Comparison of ENCODE assay signal across 19 cellular contexts in the genomic region with DNA sequence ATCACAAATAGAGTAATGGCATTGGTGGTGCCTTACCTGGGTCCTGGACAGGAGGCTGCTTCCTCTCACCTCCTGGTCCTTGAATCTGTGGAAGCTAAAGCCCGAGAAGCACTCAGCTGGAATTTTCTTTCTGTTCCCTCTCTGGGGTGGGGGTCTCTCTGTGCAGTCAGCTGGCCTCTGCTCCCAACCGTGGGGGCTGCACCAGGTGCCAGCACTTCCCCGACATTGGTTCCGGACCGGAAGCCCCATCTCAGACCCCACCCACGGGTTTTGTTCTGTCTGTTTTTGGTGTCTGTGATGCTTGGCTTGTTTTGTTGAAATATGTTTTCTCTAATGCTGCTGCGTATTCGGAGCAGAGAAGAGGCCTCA.
DNase-seq lines count a peak whose midpoint lies in the region; ATAC-seq and TF ChIP-seq lines count a peak whose summit lies in the region.
"Had no signal": no experiment of that assay in that cellular context is flagged by ENCODE, and none has a peak within 500 bp of the region (broad histone marks: within the 10 kb centered on the region; RNA-seq: fewer than 3 reads in every experiment).

No MANE protein-coding gene starts in this region.

- H3K9me3 ChIP-seq in SJSA1 (replicated peaks) (no peaks in the 10 kb centered on the region), gastroesophageal sphincter (peaks cover 0 to 23% (median 0%) of the 10 kb centered on the region in 3 donors), spleen (peaks cover 0 to 16% (median 5%) of the 10 kb centered on the region in 8 donors)
- H3K9me3 ChIP-seq: upper lobe of right lung had no signal

- no peak overlapping the region for H3K4me3 Mint-ChIP-seq in activated T-helper 1 cell treated with anti-CD3 and anti-CD28 coated beads, Interleukin-12 subunit alpha, Interleukin-12 subunit beta, Interleukin-2, Interleukin-4 antibody, amounts not matched to agents 30 ng/mL and 10 ng/mL and 1 ng/mL, durations not matched to agents 14 hours and 24 hours and 36 hours
- H3K4me3 Mint-ChIP-seq: activated T-helper 17 cell treated with anti-CD3 and anti-CD28 coated beads, Interleukin-2, amount 50 U/mL, for 72 hours; CD8-positive, alpha-beta memory T cell; effector memory CD8-positive, alpha-beta T cell; WTC11 had no signal

- no peaks in the 10 kb centered on the region for H3K27me3 Mint-ChIP-seq in activated T-helper 1 cell treated with anti-CD3 and anti-CD28 coated beads, Interleukin-12 subunit alpha, Interleukin-12 subunit beta, Interleukin-2, Interleukin-4 antibody, amounts not matched to agents 30 ng/mL and 10 ng/mL and 1 ng/mL, durations not matched to agents 14 hours and 24 hours and 36 hours (ENCODE audit: insufficient read depth)

- H3K27ac ChIP-seq in SJSA1 (peak overlapping the region; percentile 36), gastroesophageal sphincter (peak overlapping the region in 3 of 4 donors; percentile 49 to 79 (median 57)), spleen (peak overlapping the region in 7 of 8 donors; percentile 22 to 69 (median 53))
- H3K27ac ChIP-seq: foreskin keratinocyte, upper lobe of right lung had no signal

- 25 to 33% methylated on average over 4 to 7 of the region's 8 CpGs for WGBS in gastroesophageal sphincter (ENCODE audit: low coverage in 1 of 2), 2 donors
- WGBS in spleen, 5 donors = 54 to 84% (median 69%) methylated on average over 8 of the region's 8 CpGs

- TF ChIP-seq POLR2A in gastroesophageal sphincter (IDR thresholded peaks at IDR 0.05) (no peak), spleen (IDR thresholded peaks at IDR 0.05) (no peak)

- CTCF ChIA-PET in BJ (lab: Yijun Ruan, JAX) = interaction anchor here (0.9 to 2.2 kb wide), 11 partner anchors 9 to 489 kb away, joined by 3 to 8 read pairs (median 5); a partner anchor contains a TSS

- H3K27me3 ChIP-seq in BJ (ENCODE audit: control insufficient read depth, insufficient read depth, low read length) = peaks cover 10% of the 10 kb centered on the region
- H3K27me3 ChIP-seq in SJSA1 (replicated peaks) = no peaks in the 10 kb centered on the region; the same call in 1 of the 2 replicates
- H3K27me3 ChIP-seq in gastroesophageal sphincter = peaks cover 15% of the 10 kb centered on the region
- peaks cover 0 to 52% (median 0%) of the 10 kb centered on the region in 7 donors for H3K27me3 ChIP-seq in spleen (replicated peaks in 1 of 7)

- POLR2A ChIA-PET in BJ (lab: Charles Lee) = no interaction called here

- H3K27ac Mint-ChIP-seq in activated T-helper 1 cell treated with anti-CD3 and anti-CD28 coated beads, Interleukin-12 subunit alpha, Interleukin-12 subunit beta, Interleukin-2, Interleukin-4 antibody, amounts not matched to agents 30 ng/mL and 10 ng/mL and 1 ng/mL, durations not matched to agents 14 hours and 24 hours and 36 hours = no peak overlapping the region
- H3K27ac Mint-ChIP-seq: activated T-helper 17 cell treated with anti-CD3 and anti-CD28 coated beads, Interleukin-2, amount 50 U/mL, for 72 hours; effector memory CD8-positive, alpha-beta T cell; WTC11 had no signal

- H3K4me1 ChIP-seq in SJSA1 (replicated peaks) (peaks cover 25% of the 10 kb centered on the region), gastroesophageal sphincter (peaks cover 0 to 26% (median 3%) of the 10 kb centered on the region in 3 donors), spleen (no peaks in the 10 kb centered on the region)
- H3K4me1 ChIP-seq: upper lobe of right lung had no signal

- no peak for TF ChIP-seq EP300 in gastroesophageal sphincter (IDR thresholded peaks at IDR 0.05)

- H3K4me3 ChIP-seq in BJ (ENCODE audit: low read depth, low read length) = peak overlapping the region; percentile 19; the same call in 1 of the 2 replicates
- peak overlapping the region; percentile 5; the same call in 1 of the 2 replicates for H3K4me3 ChIP-seq in SJSA1
- peak overlapping the region in 1 of 2 donors; percentile 32 for H3K4me3 ChIP-seq in gastroesophageal sphincter
- no peak overlapping the region for H3K4me3 ChIP-seq in spleen
- H3K4me3 ChIP-seq: upper lobe of right lung had no signal

- ATAC-seq in gastroesophageal sphincter (peak; percentile 19), HG02623 (IDR thresholded peaks at IDR 0.05; ENCODE audit: unreplicated experiment) (no peak), HG02678 (IDR thresholded peaks at IDR 0.05; ENCODE audit: unreplicated experiment) (no peak)
- ATAC-seq: activated T-helper 17 cell treated with anti-CD3 and anti-CD28 coated beads, Interleukin-2, amount 50 U/mL, for 72 hours; effector memory CD8-positive, alpha-beta T cell; HepG2; upper lobe of right lung; WTC11 had no signal

- no peaks in the 10 kb centered on the region for H3K9me3 Mint-ChIP-seq in activated T-helper 1 cell treated with anti-CD3 and anti-CD28 coated beads, Interleukin-12 subunit alpha, Interleukin-12 subunit beta, Interleukin-2, Interleukin-4 antibody, amounts not matched to agents 30 ng/mL and 10 ng/mL and 1 ng/mL, durations not matched to agents 14 hours and 24 hours and 36 hours
- H3K9me3 Mint-ChIP-seq: effector memory CD8-positive, alpha-beta T cell had no signal

- H3K36me3 ChIP-seq in BJ (ENCODE audit: control insufficient read depth, insufficient read depth, low read length) = no peaks in the 10 kb centered on the region
- H3K36me3 ChIP-seq in SJSA1 = no peaks in the 10 kb centered on the region
- no peaks in the 10 kb centered on the region for H3K36me3 ChIP-seq in gastroesophageal sphincter
- no peaks in the 10 kb centered on the region for H3K36me3 ChIP-seq in spleen
- H3K36me3 ChIP-seq: upper lobe of right lung had no signal

- H3K36me3 Mint-ChIP-seq in activated T-helper 1 cell treated with anti-CD3 and anti-CD28 coated beads, Interleukin-12 subunit alpha, Interleukin-12 subunit beta, Interleukin-2, Interleukin-4 antibody, amounts not matched to agents 30 ng/mL and 10 ng/mL and 1 ng/mL, durations not matched to agents 14 hours and 24 hours and 36 hours (ENCODE audit: low read depth) = peaks cover 2% of the 10 kb centered on the region
- H3K36me3 Mint-ChIP-seq: CD8-positive, alpha-beta memory T cell; WTC11 had no signal

- H3K4me1 Mint-ChIP-seq in activated T-helper 1 cell treated with anti-CD3 and anti-CD28 coated beads, Interleukin-12 subunit alpha, Interleukin-12 subunit beta, Interleukin-2, Interleukin-4 antibody, amounts not matched to agents 30 ng/mL and 10 ng/mL and 1 ng/mL, durations not matched to agents 14 hours and 24 hours and 36 hours (ENCODE audit: low read depth) = no peaks in the 10 kb centered on the region
- H3K4me1 Mint-ChIP-seq: activated T-helper 17 cell treated with anti-CD3 and anti-CD28 coated beads, Interleukin-2, amount 50 U/mL, for 72 hours; CD8-positive, alpha-beta memory T cell; WTC11 had no signal

- TF ChIP-seq CTCF in BJ (IDR thresholded peaks at IDR 0.05; ENCODE audit: insufficient read depth, low read depth, low read length) (no peak), gastroesophageal sphincter (IDR thresholded peaks at IDR 0.05) (no peak), spleen (IDR thresholded peaks at IDR 0.05 in 8 of 11, conservative IDR thresholded peaks at IDR 0.05 in 3 of 11) (no peak)

- DNase-seq in BJ (ENCODE audit: low read depth) (no peak), SJSA1 (ENCODE audit: low read depth in 1 of 2, low spot score in 2 of 2) (no peak), spleen (peak; percentile 23), amniotic stem cell (lab: John Stamatoyannopoulos, UW) (no peak)
- no peak for DNase-seq in activated T-helper 1 cell treated with anti-CD3 and anti-CD28 coated beads, Interleukin-12 subunit alpha, Interleukin-12 subunit beta, Interleukin-2, Interleukin-4 antibody, amounts not matched to agents 30 ng/mL and 10 ng/mL and 1 ng/mL, durations not matched to agents 14 hours and 24 hours and 36 hours (ENCODE audit: low spot score)
- DNase-seq: CD8-positive, alpha-beta memory T cell; DND-41; effector memory CD8-positive, alpha-beta T cell; NCI-H187; NCI-H446; SHP77 had no signal

- intact Hi-C loops in spleen (cut with DNase I; ENCODE audit: low total_unique reads) = no loop called here
- intact Hi-C loops in activated T-helper 1 cell treated with anti-CD3 and anti-CD28 coated beads, Interleukin-12 subunit alpha, Interleukin-12 subunit beta, Interleukin-2, Interleukin-4 antibody, amounts not matched to agents 30 ng/mL and 10 ng/mL and 1 ng/mL, durations not matched to agents 14 hours and 24 hours and 36 hours (cut with micrococcal nuclease) = no loop called here

Comparison
In these comparisons a context has a peak if more than half of its experiments do, and no peak if none do; other contexts are left out.
1. H3K4me3 ChIP-seq: peak in BJ (single experiment) and SJSA1 (single experiment); none in spleen (0 of 8).
2. Peak in every context shown above with its lines, with median percentiles within 50 percentile points of each other: H3K27ac ChIP-seq.